ENCODE assay signal across 10 cellular contexts in genomic region chr18:74013955-74014354, GRCh38.
A peak's percentile ranks its signal among the peaks of the same experiment; 100 is the strongest.
DNase-seq lines count a peak whose midpoint lies in the region; ATAC-seq and TF ChIP-seq lines count a peak whose summit lies in the region.
"Had no signal": no experiment of that assay in that cellular context is flagged by ENCODE, and none has a peak within 500 bp of the region (broad histone marks: within the 10 kb centered on the region; RNA-seq: fewer than 3 reads in every experiment).

No MANE protein-coding gene starts in this region.

- 17 to 33% (median 25%) methylated on average over 5 of the region's 5 CpGs for WGBS in adrenal gland, 4 donors

- no peaks in the 10 kb centered on the region for H3K4me1 ChIP-seq in adrenal gland (replicated peaks in 1 of 2)

- H3K27me3 Mint-ChIP-seq in endothelial cell (ENCODE audit: unreplicated experiment): peaks cover 2% of the 10 kb centered on the region

- intact Hi-C loops in adrenal gland (cut with DNase I): no loop called here

- H3K27ac Mint-ChIP-seq in endothelial cell (ENCODE audit: unreplicated experiment): no peak overlapping the region

- ATAC-seq in HG02885 (IDR thresholded peaks at IDR 0.05; ENCODE audit: poor library complexity, unreplicated experiment): peak; percentile 89
- ATAC-seq in HG02610 (IDR thresholded peaks at IDR 0.05; ENCODE audit: unreplicated experiment): no peak
- ATAC-seq in HG03095 (IDR thresholded peaks at IDR 0.05; ENCODE audit: unreplicated experiment): no peak

- no peak overlapping the region for H3K4me3 Mint-ChIP-seq in endothelial cell (ENCODE audit: unreplicated experiment)

- H3K36me3 Mint-ChIP-seq in endothelial cell (ENCODE audit: low read depth, unreplicated experiment): no peaks in the 10 kb centered on the region

- no peak for TF ChIP-seq POLR2A in adrenal gland (IDR thresholded peaks at IDR 0.05)

- H3K9me3 ChIP-seq in adrenal gland (replicated peaks in 1 of 3): no peaks in the 10 kb centered on the region

- H3K9me3 Mint-ChIP-seq in endothelial cell (ENCODE audit: unreplicated experiment): no peaks in the 10 kb centered on the region

- TF ChIP-seq CTCF in adrenal gland (IDR thresholded peaks at IDR 0.05) (no peak), endothelial cell (IDR thresholded peaks at IDR 0.05; ENCODE audit: unreplicated experiment) (no peak)

- no peaks in the 10 kb centered on the region for H3K36me3 ChIP-seq in adrenal gland (replicated peaks in 1 of 2)

- H3K4me3 ChIP-seq in adrenal gland: no peak overlapping the region

- no peak overlapping the region for H3K27ac ChIP-seq in adrenal gland

- H3K4me1 Mint-ChIP-seq in endothelial cell (ENCODE audit: unreplicated experiment): no peaks in the 10 kb centered on the region

- DNase-seq in AG20443 (ENCODE audit: low spot score): peak; percentile 31
- DNase-seq in adrenal gland: peak in 4 of 7 donors; percentile 13 to 58 (median 26)
- DNase-seq in kidney glomerular epithelial cell (lab: John Stamatoyannopoulos, UW): peak; percentile 11
- DNase-seq in hypothalamus (lab: John Stamatoyannopoulos, UW): no peak
- no peak for DNase-seq in endothelial cell (ENCODE audit: low spot score)
- DNase-seq: activated T-cell treated with anti-CD3 and anti-CD28 coated beads, Interleukin-2, amount 50 U/mL, for 48 hours; dermis blood vessel endothelial cell had no signal

- H3K27me3 ChIP-seq in adrenal gland: no peaks in the 10 kb centered on the region

Comparison
In these comparisons a context has a peak if more than half of its experiments do, and no peak if none do; other contexts are left out.
1. DNase-seq: peak in AG20443 (single experiment), adrenal gland (4 of 7) and kidney glomerular epithelial cell (single experiment); none in hypothalamus (0 of 51) and endothelial cell (single experiment).